Comparison of ENCODE assay signal across 1 cellular context in the genomic region with DNA sequence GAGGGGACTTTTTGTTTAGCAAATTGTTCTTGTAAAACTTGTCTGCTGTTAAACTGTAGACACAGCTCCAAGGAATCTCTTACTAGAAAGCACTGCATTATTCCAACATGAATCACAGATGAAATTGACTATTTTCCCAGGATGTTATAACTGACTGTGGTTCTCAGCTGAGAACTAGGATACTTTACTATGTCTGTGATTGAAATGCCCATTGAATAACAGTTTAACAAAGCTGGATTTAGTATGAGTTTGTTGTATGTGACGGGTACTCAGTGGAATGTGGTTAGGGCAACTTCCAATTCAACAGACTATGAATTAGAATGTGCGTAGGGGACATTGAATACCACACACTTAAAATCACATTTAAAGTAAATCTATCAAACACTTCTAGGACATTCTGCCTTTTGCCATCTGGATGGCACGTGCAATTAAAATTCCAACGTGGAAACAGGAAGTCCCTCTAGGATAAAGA.
A peak's percentile ranks its signal among the peaks of the same experiment; 100 is the strongest.
TF ChIP-seq lines count a peak whose summit lies in the region.

No MANE protein-coding gene starts in this region.

TF ChIP-seq in SK-N-SH, 30 proteins besides CTCF, POLR2A, EP300 and RAD21 (continued from another document):
- TF ChIP-seq, protein P1, sequence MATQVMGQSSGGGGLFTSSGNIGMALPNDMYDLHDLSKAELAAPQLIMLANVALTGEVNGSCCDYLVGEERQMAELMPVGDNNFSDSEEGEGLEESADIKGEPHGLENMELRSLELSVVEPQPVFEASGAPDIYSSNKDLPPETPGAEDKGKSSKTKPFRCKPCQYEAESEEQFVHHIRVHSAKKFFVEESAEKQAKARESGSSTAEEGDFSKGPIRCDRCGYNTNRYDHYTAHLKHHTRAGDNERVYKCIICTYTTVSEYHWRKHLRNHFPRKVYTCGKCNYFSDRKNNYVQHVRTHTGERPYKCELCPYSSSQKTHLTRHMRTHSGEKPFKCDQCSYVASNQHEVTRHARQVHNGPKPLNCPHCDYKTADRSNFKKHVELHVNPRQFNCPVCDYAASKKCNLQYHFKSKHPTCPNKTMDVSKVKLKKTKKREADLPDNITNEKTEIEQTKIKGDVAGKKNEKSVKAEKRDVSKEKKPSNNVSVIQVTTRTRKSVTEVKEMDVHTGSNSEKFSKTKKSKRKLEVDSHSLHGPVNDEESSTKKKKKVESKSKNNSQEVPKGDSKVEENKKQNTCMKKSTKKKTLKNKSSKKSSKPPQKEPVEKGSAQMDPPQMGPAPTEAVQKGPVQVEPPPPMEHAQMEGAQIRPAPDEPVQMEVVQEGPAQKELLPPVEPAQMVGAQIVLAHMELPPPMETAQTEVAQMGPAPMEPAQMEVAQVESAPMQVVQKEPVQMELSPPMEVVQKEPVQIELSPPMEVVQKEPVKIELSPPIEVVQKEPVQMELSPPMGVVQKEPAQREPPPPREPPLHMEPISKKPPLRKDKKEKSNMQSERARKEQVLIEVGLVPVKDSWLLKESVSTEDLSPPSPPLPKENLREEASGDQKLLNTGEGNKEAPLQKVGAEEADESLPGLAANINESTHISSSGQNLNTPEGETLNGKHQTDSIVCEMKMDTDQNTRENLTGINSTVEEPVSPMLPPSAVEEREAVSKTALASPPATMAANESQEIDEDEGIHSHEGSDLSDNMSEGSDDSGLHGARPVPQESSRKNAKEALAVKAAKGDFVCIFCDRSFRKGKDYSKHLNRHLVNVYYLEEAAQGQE (IDR thresholded peaks at IDR 0.05; ENCODE audit: low read depth, low read length): no peak
- TF ChIP-seq NRF1 (IDR thresholded peaks at IDR 0.05; ENCODE audit: low read depth, low read length): no peak
- TF ChIP-seq, protein P2, sequence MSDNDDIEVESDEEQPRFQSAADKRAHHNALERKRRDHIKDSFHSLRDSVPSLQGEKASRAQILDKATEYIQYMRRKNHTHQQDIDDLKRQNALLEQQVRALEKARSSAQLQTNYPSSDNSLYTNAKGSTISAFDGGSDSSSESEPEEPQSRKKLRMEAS (IDR thresholded peaks at IDR 0.05; ENCODE audit: low read depth): peak; percentile 94
- no peak for TF ChIP-seq SMC3 (IDR thresholded peaks at IDR 0.05; ENCODE audit: low read depth, low read length)
- no peak for TF ChIP-seq RCOR1 (IDR thresholded peaks at IDR 0.05; ENCODE audit: low read length)
- no peak for TF ChIP-seq EZH2phosphoT487 (IDR thresholded peaks at IDR 0.05; ENCODE audit: borderline replicate concordance, low read depth)
- TF ChIP-seq YY1 (IDR thresholded peaks at IDR 0.05; ENCODE audit: low read depth): 0 out of 2 replicates have a peak, but pooled peaks have one; percentile 51
- TF ChIP-seq, protein P3, sequence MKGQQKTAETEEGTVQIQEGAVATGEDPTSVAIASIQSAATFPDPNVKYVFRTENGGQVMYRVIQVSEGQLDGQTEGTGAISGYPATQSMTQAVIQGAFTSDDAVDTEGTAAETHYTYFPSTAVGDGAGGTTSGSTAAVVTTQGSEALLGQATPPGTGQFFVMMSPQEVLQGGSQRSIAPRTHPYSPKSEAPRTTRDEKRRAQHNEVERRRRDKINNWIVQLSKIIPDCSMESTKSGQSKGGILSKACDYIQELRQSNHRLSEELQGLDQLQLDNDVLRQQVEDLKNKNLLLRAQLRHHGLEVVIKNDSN (IDR thresholded peaks at IDR 0.05; ENCODE audit: borderline replicate concordance, low read depth): no peak
- peak; percentile 95 for TF ChIP-seq TEAD4 (IDR thresholded peaks at IDR 0.05; ENCODE audit: borderline replicate concordance, insufficient read depth)
- no peak for TF ChIP-seq MXI1 (IDR thresholded peaks at IDR 0.05; ENCODE audit: low read depth, low read length)
- peak; percentile 21; the same call in 1 of the 2 replicates for TF ChIP-seq GABPA (IDR thresholded peaks at IDR 0.05; ENCODE audit: low read depth)
- peak; percentile 89 for TF ChIP-seq TCF12 (IDR thresholded peaks at IDR 0.05)
- TF ChIP-seq RFX5 (IDR thresholded peaks at IDR 0.05; ENCODE audit: low read length): no peak
- no peak for TF ChIP-seq FOXJ3 (CRISPR knock-in tag; IDR thresholded peaks at IDR 0.05)
- TF ChIP-seq, protein P4, sequence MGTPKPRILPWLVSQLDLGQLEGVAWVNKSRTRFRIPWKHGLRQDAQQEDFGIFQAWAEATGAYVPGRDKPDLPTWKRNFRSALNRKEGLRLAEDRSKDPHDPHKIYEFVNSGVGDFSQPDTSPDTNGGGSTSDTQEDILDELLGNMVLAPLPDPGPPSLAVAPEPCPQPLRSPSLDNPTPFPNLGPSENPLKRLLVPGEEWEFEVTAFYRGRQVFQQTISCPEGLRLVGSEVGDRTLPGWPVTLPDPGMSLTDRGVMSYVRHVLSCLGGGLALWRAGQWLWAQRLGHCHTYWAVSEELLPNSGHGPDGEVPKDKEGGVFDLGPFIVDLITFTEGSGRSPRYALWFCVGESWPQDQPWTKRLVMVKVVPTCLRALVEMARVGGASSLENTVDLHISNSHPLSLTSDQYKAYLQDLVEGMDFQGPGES (IDR thresholded peaks at IDR 0.05; ENCODE audit: low read depth, low read length): no peak
